Comparison of ENCODE assay signal across 20 cellular contexts in genomic region chr19:5080809-5081208, GRCh38.
"Had no signal": no experiment of that assay in that cellular context is flagged by ENCODE, and none has a peak within 500 bp of the region (broad histone marks: within the 10 kb centered on the region; RNA-seq: fewer than 3 reads in every experiment).

No MANE protein-coding gene starts in this region.

- H3K4me1 ChIP-seq: parathyroid adenoma, psoas muscle, right lobe of liver, tibial artery, upper lobe of right lung had no signal

- H3K4me3 ChIP-seq: coronary artery, heart left ventricle, lung, psoas muscle, right lobe of liver, tibial artery, upper lobe of right lung had no signal

- H2AFZ ChIP-seq: parathyroid adenoma had no signal

- H3K4me3 Mint-ChIP-seq: natural killer cell treated with Interleukin-12 subunit alpha and Interleukin-12 subunit beta and Interleukin-15 and Interleukin-18, amount 100 ng/mL, for 72 hours; stimulated activated memory B cell treated with anti-CD40 and anti-IgM and Interleukin-4, amounts not matched to agents 10 μg/mL and 1 μg/mL and 100 μg/mL, for 72 hours; stimulated activated naive CD8-positive, alpha-beta T cell treated with anti-CD3 and anti-CD28 coated beads, Interleukin-15, Interleukin-2, amounts not matched to agents 100 ng/mL and 50 ng/mL, for 24 hours had no signal

- FAIRE-seq: frontal cortex had no signal

- H3K27me3 ChIP-seq: heart left ventricle, right lobe of liver, tibial artery, upper lobe of right lung had no signal

- ATAC-seq: esophagus mucosa; heart left ventricle; left colon; left ventricle myocardium superior; natural killer cell treated with Interleukin-12 subunit alpha and Interleukin-12 subunit beta and Interleukin-15 and Interleukin-18, amount 100 ng/mL, for 72 hours; right lobe of liver; stimulated activated memory B cell treated with anti-CD40 and anti-IgM and Interleukin-4, amounts not matched to agents 10 μg/mL and 1 μg/mL and 100 μg/mL, for 72 hours; upper lobe of right lung had no signal

- DNase-seq: effector CD4-positive, alpha-beta T cell; left colon; mesenchymal stem cell; midbrain; right lobe of liver; stimulated activated CD4-positive, alpha-beta T cell treated with anti-CD3 and anti-CD28 coated beads, Interleukin-4, amount 100 ng/mL, for 1 hour; stimulated activated CD8-positive, alpha-beta memory T cell treated with anti-CD3 and anti-CD28 coated beads, Interleukin-4, amount 100 ng/mL, for 48 hours; tibial artery; upper lobe of right lung had no signal

- H3K27ac Mint-ChIP-seq: natural killer cell treated with Interleukin-12 subunit alpha and Interleukin-12 subunit beta and Interleukin-15 and Interleukin-18, amount 100 ng/mL, for 72 hours; stimulated activated memory B cell treated with anti-CD40 and anti-IgM and Interleukin-4, amounts not matched to agents 10 μg/mL and 1 μg/mL and 100 μg/mL, for 72 hours; stimulated activated naive CD8-positive, alpha-beta T cell treated with anti-CD3 and anti-CD28 coated beads, Interleukin-15, Interleukin-2, amounts not matched to agents 100 ng/mL and 50 ng/mL, for 24 hours had no signal

- H3K27ac ChIP-seq: coronary artery, heart left ventricle, parathyroid adenoma, psoas muscle, right lobe of liver, tibial artery, upper lobe of right lung had no signal

- H3K9ac ChIP-seq: parathyroid adenoma had no signal

- H3K27me3 Mint-ChIP-seq: natural killer cell treated with Interleukin-12 subunit alpha and Interleukin-12 subunit beta and Interleukin-15 and Interleukin-18, amount 100 ng/mL, for 72 hours; stimulated activated memory B cell treated with anti-CD40 and anti-IgM and Interleukin-4, amounts not matched to agents 10 μg/mL and 1 μg/mL and 100 μg/mL, for 72 hours; stimulated activated naive CD8-positive, alpha-beta T cell treated with anti-CD3 and anti-CD28 coated beads, Interleukin-15, Interleukin-2, amounts not matched to agents 100 ng/mL and 50 ng/mL, for 24 hours had no signal

- H3K9me3 ChIP-seq: heart left ventricle, psoas muscle, right lobe of liver, tibial artery, upper lobe of right lung had no signal

- H3K9me3 Mint-ChIP-seq: natural killer cell treated with Interleukin-12 subunit alpha and Interleukin-12 subunit beta and Interleukin-15 and Interleukin-18, amount 100 ng/mL, for 72 hours; stimulated activated memory B cell treated with anti-CD40 and anti-IgM and Interleukin-4, amounts not matched to agents 10 μg/mL and 1 μg/mL and 100 μg/mL, for 72 hours; stimulated activated naive CD8-positive, alpha-beta T cell treated with anti-CD3 and anti-CD28 coated beads, Interleukin-15, Interleukin-2, amounts not matched to agents 100 ng/mL and 50 ng/mL, for 24 hours had no signal

- H3K4me1 Mint-ChIP-seq: stimulated activated memory B cell treated with anti-CD40 and anti-IgM and Interleukin-4, amounts not matched to agents 10 μg/mL and 1 μg/mL and 100 μg/mL, for 72 hours had no signal
